In genomic region chr12:68804654-68805591, GRCh38 we compare ENCODE assay signal across 1 cellular context.
TF ChIP-seq lines count a peak whose summit lies in the region.

No MANE protein-coding gene starts in this region.

TF ChIP-seq in HepG2, 621 proteins besides CTCF, POLR2A, EP300 and RAD21 (continued from another document and continues in another):
- no peak for TF ChIP-seq ZNF235 (CRISPR knock-in tag; IDR thresholded peaks at IDR 0.05; ENCODE audit: borderline replicate concordance)
- no peak for TF ChIP-seq ZNF296 (CRISPR knock-in tag; conservative IDR thresholded peaks at IDR 0.05)
- TF ChIP-seq THAP11 (CRISPR knock-in tag; IDR thresholded peaks at IDR 0.05) = peak; percentile 55
- peak; percentile 77 for TF ChIP-seq GATA4 (IDR thresholded peaks at IDR 0.05; ENCODE audit: borderline replicate concordance, low read depth)
- TF ChIP-seq GLI4 (CRISPR knock-in tag; IDR thresholded peaks at IDR 0.05; ENCODE audit: borderline replicate concordance) = no peak
- no peak for TF ChIP-seq ZBTB21 (CRISPR knock-in tag; IDR thresholded peaks at IDR 0.05)
- TF ChIP-seq HNRNPH1 (optimal IDR thresholded peaks at IDR 0.05; ENCODE audit: low read depth, low read length) = no peak
- peak; percentile 85 for TF ChIP-seq PBX2 (CRISPR knock-in tag; IDR thresholded peaks at IDR 0.05)
- TF ChIP-seq GMEB1 (CRISPR knock-in tag; IDR thresholded peaks at IDR 0.05; ENCODE audit: borderline replicate concordance) = peak; percentile 66; the same call in 1 of the 2 replicates
- no peak for TF ChIP-seq ADNP (CRISPR knock-in tag; IDR thresholded peaks at IDR 0.05)
- peak; percentile 99 for TF ChIP-seq SP5 (CRISPR knock-in tag; IDR thresholded peaks at IDR 0.05; ENCODE audit: borderline replicate concordance, low read depth)
- TF ChIP-seq STAG1 (CRISPR knock-in tag; IDR thresholded peaks at IDR 0.05) = peak; percentile 27
- peak; percentile 80; the same call in 1 of the 2 replicates for TF ChIP-seq ZC3H13 (CRISPR knock-in tag; IDR thresholded peaks at IDR 0.05)
- TF ChIP-seq IKZF5 (CRISPR knock-in tag; IDR thresholded peaks at IDR 0.05) = peak; percentile 79; the same call in 1 of the 2 replicates
- peak; percentile 84; the same call in 1 of the 2 replicates for TF ChIP-seq PITX1 (CRISPR knock-in tag; IDR thresholded peaks at IDR 0.05)
- no peak for TF ChIP-seq GABPA (IDR thresholded peaks at IDR 0.05; ENCODE audit: low read depth, low read length)
- no peak for TF ChIP-seq GABPA (CRISPR knock-in tag; IDR thresholded peaks at IDR 0.05; ENCODE audit: low read depth)
- no peak; the same call in 1 of the 2 replicates for TF ChIP-seq CENPT (CRISPR knock-in tag; IDR thresholded peaks at IDR 0.05; ENCODE audit: low read depth)
- no peak for TF ChIP-seq DDIT3 (CRISPR knock-in tag; IDR thresholded peaks at IDR 0.05)
- no peak for TF ChIP-seq JDP2 (CRISPR knock-in tag; IDR thresholded peaks at IDR 0.05; ENCODE audit: borderline replicate concordance)
- peak; percentile 87 for TF ChIP-seq ARID5B (CRISPR knock-in tag; IDR thresholded peaks at IDR 0.05)
- TF ChIP-seq KMT2B (CRISPR knock-in tag; IDR thresholded peaks at IDR 0.05) = peak; percentile 53
- TF ChIP-seq IRF2 (CRISPR knock-in tag; IDR thresholded peaks at IDR 0.05) = peak; percentile 95
- TF ChIP-seq SMAD3 (CRISPR knock-in tag; IDR thresholded peaks at IDR 0.05) = no peak; the same call in 1 of the 2 replicates
- TF ChIP-seq DRAP1 (CRISPR knock-in tag; IDR thresholded peaks at IDR 0.05) = peak; percentile 91
- TF ChIP-seq ZNF20 (CRISPR knock-in tag; IDR thresholded peaks at IDR 0.05) = no peak
- TF ChIP-seq ESRRA (CRISPR knock-in tag; IDR thresholded peaks at IDR 0.05; ENCODE audit: low read depth) = peak; percentile 89
- TF ChIP-seq KDM4B (CRISPR knock-in tag; IDR thresholded peaks at IDR 0.05) = 0 out of 2 replicates have a peak, but pooled peaks have one; percentile 55
- no peak for TF ChIP-seq ZNF224 (CRISPR knock-in tag; IDR thresholded peaks at IDR 0.05)
- no peak for TF ChIP-seq ZNF260 (CRISPR knock-in tag; IDR thresholded peaks at IDR 0.05; ENCODE audit: borderline replicate concordance, low read depth)
- TF ChIP-seq ZNF841 (CRISPR knock-in tag; IDR thresholded peaks at IDR 0.05; ENCODE audit: borderline replicate concordance) = no peak
- peak; percentile 79; the same call in 1 of the 2 replicates for TF ChIP-seq MYPOP (CRISPR knock-in tag; IDR thresholded peaks at IDR 0.05)
- 0 out of 2 replicates have a peak, but pooled peaks have one; percentile 14 for TF ChIP-seq KDM1A (CRISPR knock-in tag; IDR thresholded peaks at IDR 0.05)
- no peak for TF ChIP-seq HNF4G (IDR thresholded peaks at IDR 0.05; ENCODE audit: borderline replicate concordance, low read depth, low read length)
- peak; percentile 68 for TF ChIP-seq HNF4G (CRISPR knock-in tag; IDR thresholded peaks at IDR 0.05; ENCODE audit: borderline replicate concordance, low read depth)
- no peak; the same call in 1 of the 2 replicates for TF ChIP-seq MYNN (CRISPR knock-in tag; IDR thresholded peaks at IDR 0.05; ENCODE audit: low read depth)
- TF ChIP-seq ZNF234 (CRISPR knock-in tag; conservative IDR thresholded peaks at IDR 0.05) = no peak
- no peak for TF ChIP-seq SRSF1 (optimal IDR thresholded peaks at IDR 0.05; ENCODE audit: low read depth, low read length)
- TF ChIP-seq ZNF598 (CRISPR knock-in tag; IDR thresholded peaks at IDR 0.05; ENCODE audit: borderline replicate concordance) = peak; percentile 87; the same call in 1 of the 2 replicates
- TF ChIP-seq ZSCAN20 (CRISPR knock-in tag; IDR thresholded peaks at IDR 0.05; ENCODE audit: borderline replicate concordance) = no peak
- TF ChIP-seq RFX5 (IDR thresholded peaks at IDR 0.05; ENCODE audit: low read depth, low read length) = no peak
- TF ChIP-seq ATF7 (IDR thresholded peaks at IDR 0.05) = no peak
- TF ChIP-seq ATF7 (CRISPR knock-in tag; IDR thresholded peaks at IDR 0.05) = peak; percentile 61; the same call in 1 of the 2 replicates
- no peak for TF ChIP-seq MNT (IDR thresholded peaks at IDR 0.05)
- TF ChIP-seq TBL1XR1 (IDR thresholded peaks at IDR 0.05; ENCODE audit: borderline replicate concordance, low read length, partially characterized antibody) = peak; percentile 62
- peak; percentile 82; the same call in 1 of the 2 replicates for TF ChIP-seq ZNF724P (CRISPR knock-in tag; IDR thresholded peaks at IDR 0.05; ENCODE audit: borderline replicate concordance)
- peak; percentile 95; the same call in 1 of the 2 replicates for TF ChIP-seq ZNF510 (CRISPR knock-in tag; IDR thresholded peaks at IDR 0.05; ENCODE audit: low read depth)
- TF ChIP-seq NR2C2 (CRISPR knock-in tag; IDR thresholded peaks at IDR 0.05; ENCODE audit: borderline replicate concordance) = peak; percentile 90
- no peak for TF ChIP-seq CBX2 (IDR thresholded peaks at IDR 0.05; ENCODE audit: low read depth, low read length)
- TF ChIP-seq CBX2 (CRISPR knock-in tag; IDR thresholded peaks at IDR 0.05; ENCODE audit: low read depth) = no peak
- no peak for TF ChIP-seq GPN1 (CRISPR knock-in tag; IDR thresholded peaks at IDR 0.05; ENCODE audit: borderline replicate concordance)
- TF ChIP-seq HCFC1 (IDR thresholded peaks at IDR 0.05; ENCODE audit: low read depth, low read length) = no peak
- TF ChIP-seq ZNF569 (CRISPR knock-in tag; IDR thresholded peaks at IDR 0.05; ENCODE audit: borderline replicate concordance) = no peak
- no peak for TF ChIP-seq PCBP2 (optimal IDR thresholded peaks at IDR 0.05; ENCODE audit: low read depth, low read length, poor library complexity, severe bottlenecking)
- TF ChIP-seq MYC (CRISPR knock-in tag; IDR thresholded peaks at IDR 0.05; ENCODE audit: borderline replicate concordance) = peak; percentile 76; the same call in 1 of the 2 replicates
- peak; percentile 65; the same call in 1 of the 2 replicates for TF ChIP-seq ZNF563 (CRISPR knock-in tag; IDR thresholded peaks at IDR 0.05)
- peak; percentile 65 for TF ChIP-seq TFE3 (CRISPR knock-in tag; IDR thresholded peaks at IDR 0.05)
- TF ChIP-seq LBX2 (CRISPR knock-in tag; IDR thresholded peaks at IDR 0.05; ENCODE audit: borderline replicate concordance) = 0 out of 2 replicates have a peak, but pooled peaks have one; percentile 39
- peak; percentile 97 for TF ChIP-seq ZNF7 (CRISPR knock-in tag; IDR thresholded peaks at IDR 0.05)
- TF ChIP-seq HNRNPLL (IDR thresholded peaks at IDR 0.05; ENCODE audit: low read depth, low read length, poor library complexity, severe bottlenecking) = peak; percentile 79
- peak; percentile 70; the same call in 1 of the 2 replicates for TF ChIP-seq JUNB (CRISPR knock-in tag; IDR thresholded peaks at IDR 0.05; ENCODE audit: borderline replicate concordance)
- peak; percentile 56; the same call in 1 of the 2 replicates for TF ChIP-seq ZNF576 (CRISPR knock-in tag; IDR thresholded peaks at IDR 0.05)
